In the genomic region with DNA sequence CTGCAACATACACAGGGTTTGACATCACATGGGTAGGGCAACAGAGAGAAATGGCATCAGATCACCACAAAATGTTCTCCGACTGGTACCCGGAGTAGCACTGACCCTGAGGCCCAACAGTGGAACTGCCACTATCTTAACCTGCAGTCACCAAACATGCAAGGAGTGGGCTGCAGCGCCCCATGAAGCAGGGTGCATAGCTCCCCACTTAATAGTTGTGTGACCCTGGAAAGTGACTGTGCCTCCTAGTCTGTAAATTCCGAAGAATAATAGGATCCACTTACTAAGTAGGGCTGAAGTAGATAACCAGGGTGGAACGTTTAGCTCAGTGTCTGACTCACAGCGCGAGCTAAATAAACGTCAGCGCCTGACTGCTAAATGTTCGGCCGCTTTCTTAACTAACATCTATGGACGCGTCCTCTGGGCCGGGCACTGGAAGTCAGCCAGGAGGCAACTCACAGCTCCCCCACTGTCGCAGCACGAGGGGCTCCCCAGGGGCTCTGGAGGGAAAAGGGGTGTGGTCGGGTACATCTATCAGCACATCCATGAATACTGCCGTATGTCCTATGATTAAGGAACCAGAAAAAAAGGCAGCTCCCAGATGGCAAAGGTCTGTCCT, we compare ENCODE assay signal across 8 cellular contexts. TPM values are rescaled to one million over a fixed set of nuclear protein-coding genes. Genes with fewer than 3 reads are reported as not detected.
A peak's percentile ranks its signal among the peaks of the same experiment; 100 is the strongest.
DNase-seq lines count a peak whose midpoint lies in the region; ATAC-seq and TF ChIP-seq lines count a peak whose summit lies in the region.

No MANE protein-coding gene starts in this region.

- H3K4me3 ChIP-seq in IMR-90 (ENCODE audit: insufficient read depth, low read depth, low read length): peak overlapping the region; percentile 90
- H3K4me3 ChIP-seq in gastrocnemius medialis: peak overlapping the region; percentile 84 to 97 (median 96)

- CTCF ChIA-PET in IMR-90 (lab: Yijun Ruan, JAX): interaction anchor here (0.5 to 0.9 kb wide), 2 partner anchors 399 to 573 kb away, joined by 5 to 6 read pairs; no protein-coding TSS in a partner anchor

- no TSS peak for BruUV-seq in IMR-90 (replicated peaks; lab: Mats Ljungman, UMichigan)

- peak overlapping the region; percentile 91 for H2AK5ac ChIP-seq in IMR-90 (ENCODE audit: low read depth, low read length)

- H3K4ac ChIP-seq in IMR-90 (ENCODE audit: low read depth, low read length): peak overlapping the region; percentile 95

- H3K9me3 ChIP-seq in IMR-90 (ENCODE audit: control insufficient read depth, insufficient read depth, low read length) (no peaks in the 10 kb centered on the region), gastrocnemius medialis (no peaks in the 10 kb centered on the region)

- dilution Hi-C loops in IMR-90 (cut with HindIII; ENCODE audit: low sequenced_read_pairs, unreplicated experiment): no loop called here

- H2BK20ac ChIP-seq in IMR-90 (ENCODE audit: low read depth, low read length): no peak overlapping the region

- no peak for TF ChIP-seq RAD21 in IMR-90 (IDR thresholded peaks at IDR 0.05; ENCODE audit: low read length)

- TF ChIP-seq CTCF in IMR-90 (conservative IDR thresholded peaks at IDR 0.05; ENCODE audit: low read depth, low read length) (no peak), gastrocnemius medialis (IDR thresholded peaks at IDR 0.05 in 4 of 5, conservative IDR thresholded peaks at IDR 0.05 in 1 of 5) (no peak)

- in situ Hi-C loops in IMR-90 (cut with MboI; ENCODE audit: low sequenced_read_pairs): loop anchor here (5.0 to 25.0 kb wide), 3 partner anchors 567 to 1062 kb away; no protein-coding TSS in a partner anchor
- in situ Hi-C loops in gastrocnemius medialis (cut with MboI; ENCODE audit: low sequenced_read_pairs in 4 of 4): loop anchor here in 1 of 4 donors (25.0 kb wide), 1 partner anchor 562 kb away; no protein-coding TSS in a partner anchor

- H4K91ac ChIP-seq in IMR-90 (ENCODE audit: insufficient read depth, low read depth, low read length): peak overlapping the region; percentile 89; the same call in 1 of the 2 replicates

- H3K23ac ChIP-seq in IMR-90 (ENCODE audit: low read depth, low read length): peak overlapping the region; percentile 18; the same call in 1 of the 2 replicates

- peak overlapping the region; percentile 99 for H3K4me2 ChIP-seq in IMR-90 (ENCODE audit: low read depth, low read length)

- peak overlapping the region; percentile 99 for H3K14ac ChIP-seq in IMR-90 (replicated peaks; ENCODE audit: low read depth, low read length)

- H3K9me1 ChIP-seq in IMR-90 (ENCODE audit: insufficient read depth, low read length): no peaks in the 10 kb centered on the region; the same call in 1 of the 2 replicates

- no peak overlapping the region for H3K18ac ChIP-seq in IMR-90 (ENCODE audit: low read depth, low read length)

- 10% methylated on average over 2 of the region's 18 CpGs; no CpG with 5 or more reads in 1 of the 2 experiments for WGBS in IMR-90 (ENCODE audit: extremely low coverage in 2 of 2, insufficient read length in 1 of 2), 2 experiments

- peak overlapping the region; percentile 1; the same call in 1 of the 2 replicates for H2BK120ac ChIP-seq in IMR-90 (ENCODE audit: low read depth, low read length)

- peak overlapping the region; percentile 91 for H3K27ac ChIP-seq in IMR-90 (ENCODE audit: insufficient read depth, low read length)
- H3K27ac ChIP-seq in gastrocnemius medialis: peak overlapping the region; percentile 77 to 89 (median 88)

- H4K5ac ChIP-seq in IMR-90 (ENCODE audit: low read depth, low read length): peak overlapping the region; percentile 8; the same call in 1 of the 2 replicates

- DNase-seq in EH (ENCODE audit: low read depth) (peak; percentile 84), IMR-90 (peak; percentile 92), left ventricle myocardium superior (peak; percentile 54), gastrocnemius medialis (peak in 1 of 2 donors; percentile 19), NCI-H2196 treated with DMSO at 0.1 percent for 48 hours (lab: John Stamatoyannopoulos, UW; ENCODE audit: unreplicated experiment) (no peak), NCI-H82 (lab: John Stamatoyannopoulos, UW) (no peak)
- peak; percentile 22 for DNase-seq in activated naive CD4-positive, alpha-beta T cell treated with anti-CD3 and anti-CD28 coated beads, Interleukin-2, amount 50 U/mL, for 16 hours

- TF ChIP-seq POLR2A in IMR-90 (IDR thresholded peaks at IDR 0.05; ENCODE audit: low read depth, low read length): no peak
- TF ChIP-seq POLR2A in gastrocnemius medialis (IDR thresholded peaks at IDR 0.05): no peak

- no peak overlapping the region for H2BK15ac ChIP-seq in IMR-90 (ENCODE audit: low read depth, low read length)

- peak overlapping the region; percentile 95 for H3K9ac ChIP-seq in IMR-90 (ENCODE audit: low read depth, low read length)

- ATAC-seq in IMR-90 (ENCODE audit: low read depth): peak; percentile 52
- peak; percentile 1 for ATAC-seq in left ventricle myocardium superior
- peak in 1 of 2 donors; percentile 3 for ATAC-seq in gastrocnemius medialis
- no peak for ATAC-seq in GM18519 (IDR thresholded peaks at IDR 0.05; ENCODE audit: low FRiP score, unreplicated experiment)

- POLR2A ChIA-PET in IMR-90 (lab: Charles Lee; ENCODE audit: unreplicated experiment): interaction anchor here (0.5 kb wide), 1 partner anchor 13 kb away, joined by 5 read pairs; no protein-coding TSS in a partner anchor

- H3K36me3 ChIP-seq in IMR-90 (ENCODE audit: control insufficient read depth, insufficient read depth, low read length) (peaks cover 12% of the 10 kb centered on the region), gastrocnemius medialis (peaks cover 0 to 6% of the 10 kb centered on the region in 2 donors)

- H2AFZ ChIP-seq in IMR-90 (replicated peaks; ENCODE audit: low read length, poor library complexity): peak overlapping the region; percentile 94

- peak overlapping the region; percentile 96 for H2AK9ac ChIP-seq in IMR-90 (replicated peaks; ENCODE audit: low read depth, low read length, poor library complexity)

- H3K79me1 ChIP-seq in IMR-90 (ENCODE audit: low read depth in 1 of 2, low read length in 2 of 2): peaks cover 11 to 44% of the 10 kb centered on the region in 2 experiments; a peak in 3 of 4 replicates

- peak overlapping the region; percentile 82 for H2BK5ac ChIP-seq in IMR-90 (ENCODE audit: low read depth, low read length, poor library complexity, severe bottlenecking)

- peaks cover 23% of the 10 kb centered on the region for H4K20me1 ChIP-seq in IMR-90 (ENCODE audit: insufficient read depth, low read length)

- H3K27me3 ChIP-seq in IMR-90 (ENCODE audit: control insufficient read depth, insufficient read depth, low read length) (no peaks in the 10 kb centered on the region), gastrocnemius medialis (no peaks in the 10 kb centered on the region)

- intact Hi-C loops in IMR-90 (cut with micrococcal nuclease): no loop called here
- intact Hi-C loops in left ventricle myocardium superior (cut with micrococcal nuclease): no loop called here
- intact Hi-C loops in gastrocnemius medialis (cut with DNase I; ENCODE audit: low total_unique reads): no loop called here

- peak overlapping the region; percentile 73 for H3K56ac ChIP-seq in IMR-90 (ENCODE audit: extremely low read depth, insufficient read depth, low read length)

- H4K8ac ChIP-seq in IMR-90 (ENCODE audit: low read depth in 2 of 2, low read length in 2 of 2): peak overlapping the region; percentile 85 to 93; a peak in 3 of 4 replicates

- H3K4me1 ChIP-seq in IMR-90 (ENCODE audit: control insufficient read depth, insufficient read depth, low read length) (peaks cover 7% of the 10 kb centered on the region), gastrocnemius medialis (peaks cover 21 to 33% of the 10 kb centered on the region in 2 donors)

TF ChIP-seq in IMR-90, 13 proteins besides CTCF, POLR2A, EP300 and RAD21:
- no peak for TF ChIP-seq MAZ (IDR thresholded peaks at IDR 0.05; ENCODE audit: borderline replicate concordance, low read depth, low read length)
- no peak for TF ChIP-seq MAFK (IDR thresholded peaks at IDR 0.05; ENCODE audit: low read depth, low read length)
- peak; percentile 68 for TF ChIP-seq FOS (IDR thresholded peaks at IDR 0.05; ENCODE audit: low read depth, low read length)

RNA-seq across cellular contexts. Expression of a gene that starts 0.8 kb away (rescaled TPM):
- total RNA-seq in IMR-90 (2012; rRNA removed): 8.2 and 16.7 TPM in 2 replicates
- polyA plus RNA-seq in IMR-90 (2012; rRNA removed): 18.8 and 23.5 TPM in 2 replicates
- polyA plus RNA-seq in IMR-90 (2012; cell fraction: cytosol; rRNA removed): 14.0 and 16.6 TPM in 2 replicates
- 58.0 and 79.5 TPM in 2 replicates for polyA plus RNA-seq in IMR-90 (2012; cell fraction: nucleus; rRNA removed; ENCODE audit: low replicate concordance)
- 10.9 TPM for total RNA-seq in left ventricle myocardium superior
- 10 to 100 TPM in 2 of 4 donors, 1 to 10 TPM in 2; 9.5 to 18.2 (median 13.3) TPM for total RNA-seq in gastrocnemius medialis

RNA-seq across cellular contexts. Expression of a gene that starts 29.4 kb away (rescaled TPM):
- not detected in 2 replicates for total RNA-seq in IMR-90 (2012; rRNA removed)
- not detected in 2 replicates for polyA plus RNA-seq in IMR-90 (2012; rRNA removed)
- polyA plus RNA-seq in IMR-90 (2012; cell fraction: cytosol; rRNA removed): not detected in 2 replicates
- polyA plus RNA-seq in IMR-90 (2012; cell fraction: nucleus; rRNA removed; ENCODE audit: low replicate concordance): not detected in 2 replicates
- not detected for total RNA-seq in left ventricle myocardium superior
- not detected for total RNA-seq in gastrocnemius medialis

RNA-seq across cellular contexts. Expression of a gene that starts 33.4 kb away (rescaled TPM):
- total RNA-seq in IMR-90 (2012; rRNA removed) (717 and 748 TPM in 2 replicates), left ventricle myocardium superior (162 TPM), gastrocnemius medialis (1 to 10 TPM; 1.3 to 4.6 (median 3.2) TPM)
- polyA plus RNA-seq in IMR-90 (2012; rRNA removed): 481 and 872 TPM in 2 replicates
- 498 and 688 TPM in 2 replicates for polyA plus RNA-seq in IMR-90 (2012; cell fraction: cytosol; rRNA removed)
- 405 and 823 TPM in 2 replicates for polyA plus RNA-seq in IMR-90 (2012; cell fraction: nucleus; rRNA removed; ENCODE audit: low replicate concordance)

Comparison
In these comparisons a context has a peak if more than half of its experiments do, and no peak if none do; other contexts are left out.
1. DNase-seq: peak in EH (single experiment), IMR-90 (single experiment), activated naive CD4-positive, alpha-beta T cell treated with anti-CD3 and anti-CD28 coated beads, Interleukin-2, amount 50 U/mL, for 16 hours (single experiment) and left ventricle myocardium superior (single experiment); none in NCI-H2196 treated with DMSO at 0.1 percent for 48 hours (single experiment) and NCI-H82 (single experiment).
2. RNA of a gene that starts 33.4 kb away (total RNA-seq): 717 to 748 TPM in IMR-90 and 162 TPM in left ventricle myocardium superior (single experiment); 1.3 to 4.6 TPM in gastrocnemius medialis; every median in the first group is over 10 times any median in the second.